9 cellular contexts compared by ENCODE assay signal in genomic region chr1:207627496-207627895, GRCh38. TPM values are rescaled to one million over a fixed set of nuclear protein-coding genes. Genes with fewer than 3 reads are reported as not detected.
"Had no signal": no experiment of that assay in that cellular context is flagged by ENCODE, and none has a peak within 500 bp of the region (broad histone marks: within the 10 kb centered on the region; RNA-seq: fewer than 3 reads in every experiment).

No MANE protein-coding gene starts in this region.

- FAIRE-seq: G401.6, GM12878, GM12891, GM12892, GM18507, GM19239 had no signal

- H3K4me3 ChIP-seq: GM12878 had no signal

- DNase-seq: GDM1, GF-D8 had no signal

- ATAC-seq: GM12878 had no signal

RNA-seq across cellular contexts. Expression of gene CR1L, which starts 17.4 kb away (rescaled TPM):
- total RNA-seq: G401, GM12878 had no signal
